ENCODE assay signal across 8 cellular contexts in genomic region chr13:39016789-39017188, GRCh38. TPM values are rescaled to one million over a fixed set of nuclear protein-coding genes. Genes with fewer than 3 reads are reported as not detected.
DNase-seq lines count a peak whose midpoint lies in the region; ATAC-seq and TF ChIP-seq lines count a peak whose summit lies in the region.

No MANE protein-coding gene starts in this region.

- no peaks in the 10 kb centered on the region for H3K9me3 Mint-ChIP-seq in activated CD4-positive, alpha-beta memory T cell treated with anti-CD3 and anti-CD28 coated beads, Interleukin-2, amount 10 ng/mL, durations not matched to agents 7 days and 5 days
- no peaks in the 10 kb centered on the region for H3K9me3 Mint-ChIP-seq in type B pancreatic cell

- peak overlapping the region; percentile 20; the same call in 1 of the 2 replicates for H3K4me2 ChIP-seq in KMS-11

- TF ChIP-seq CTCF in GM10266 (IDR thresholded peaks at IDR 0.05; ENCODE audit: control insufficient read depth, insufficient read depth, low read depth, missing control alignments) (peak; percentile 53), KMS-11 (conservative IDR thresholded peaks at IDR 0.05; ENCODE audit: low read depth, low read length) (peak; percentile 65), type B pancreatic cell (conservative IDR thresholded peaks at IDR 0.05) (peak; percentile 75)

- H3K36me3 Mint-ChIP-seq in activated CD4-positive, alpha-beta memory T cell treated with anti-CD3 and anti-CD28 coated beads, Interleukin-2, amount 10 ng/mL, durations not matched to agents 7 days and 5 days (ENCODE audit: low read depth), result peaks cover 57% of the 10 kb centered on the region
- H3K36me3 Mint-ChIP-seq in type B pancreatic cell, result peaks cover 46% of the 10 kb centered on the region

- POLR2A ChIA-PET in activated CD4-positive, alpha-beta memory T cell treated with anti-CD3 and anti-CD28 coated beads, Interleukin-2, amount 10 ng/mL, durations not matched to agents 7 days and 5 days (lab: Charles Lee), result interaction anchor here (5.5 kb wide), 1 partner anchor 20 kb away, joined by 28 read pairs; the partner anchor contains the start of genes NHLRC3 and PROSER1

- CTCF ChIA-PET in activated CD4-positive, alpha-beta memory T cell treated with anti-CD3 and anti-CD28 coated beads, Interleukin-2, amount 10 ng/mL, durations not matched to agents 7 days and 5 days (lab: Charles Lee), result interaction anchor here (1.2 to 3.9 kb wide), 2 partner anchors 15 to 20 kb away, joined by 5 to 18 read pairs; partner anchors contain the start of genes NHLRC3 and PROSER1

- H3K27ac ChIP-seq in KMS-11, result no peak overlapping the region

- H3K4me1 ChIP-seq in KMS-11 (ENCODE audit: low read depth, poor library complexity, severe bottlenecking), result peaks cover 48% of the 10 kb centered on the region

- ATAC-seq in left ventricle myocardium superior, result peak; percentile 37

- H4K20me1 ChIP-seq in KMS-11 (ENCODE audit: insufficient read depth), result no peaks in the 10 kb centered on the region

- H3K79me2 ChIP-seq in KMS-11 (ENCODE audit: insufficient read depth, low read depth), result no peaks in the 10 kb centered on the region

- H3K27me3 ChIP-seq in H7 (ENCODE audit: control insufficient read depth, insufficient read depth, low read length) (no peaks in the 10 kb centered on the region), KMS-11 (ENCODE audit: insufficient read depth, low read depth) (no peaks in the 10 kb centered on the region)

- peaks cover 17% of the 10 kb centered on the region for H3K4me1 Mint-ChIP-seq in activated CD4-positive, alpha-beta memory T cell treated with anti-CD3 and anti-CD28 coated beads, Interleukin-2, amount 10 ng/mL, durations not matched to agents 7 days and 5 days
- no peaks in the 10 kb centered on the region for H3K4me1 Mint-ChIP-seq in type B pancreatic cell (ENCODE audit: unreplicated experiment)

- no peak overlapping the region for H3K27ac Mint-ChIP-seq in activated CD4-positive, alpha-beta memory T cell treated with anti-CD3 and anti-CD28 coated beads, Interleukin-2, amount 10 ng/mL, durations not matched to agents 7 days and 5 days
- H3K27ac Mint-ChIP-seq in type B pancreatic cell, result no peak overlapping the region

- peak; percentile 44 for DNase-seq in ACHN
- peak; percentile 41 for DNase-seq in GM10266 (ENCODE audit: extremely low spot score)
- peak; percentile 17 for DNase-seq in H7
- peak; percentile 34 for DNase-seq in activated CD4-positive, alpha-beta memory T cell treated with anti-CD3 and anti-CD28 coated beads, Interleukin-2, amount 10 ng/mL, durations not matched to agents 7 days and 5 days
- no peak for DNase-seq in left ventricle myocardium superior
- DNase-seq in type B pancreatic cell (ENCODE audit: extremely low spot score, unreplicated experiment), result no peak
- DNase-seq in NCI-H510A (lab: John Stamatoyannopoulos, UW), result no peak

- in situ Hi-C loops in ACHN (cut with HindIII; ENCODE audit: low pct_ligation_motif_present, low pct_unique_long_range_greater_than_20kb, low sequenced_read_pairs), result no loop called here

- H3K36me3 ChIP-seq in H7 (replicated peaks; ENCODE audit: control insufficient read depth, insufficient read depth, low read length) (peaks cover 45% of the 10 kb centered on the region), KMS-11 (ENCODE audit: insufficient read depth) (no peaks in the 10 kb centered on the region)

- H2AFZ ChIP-seq in KMS-11 (ENCODE audit: low read depth), result no peak overlapping the region

- H3K27me3 Mint-ChIP-seq in activated CD4-positive, alpha-beta memory T cell treated with anti-CD3 and anti-CD28 coated beads, Interleukin-2, amount 10 ng/mL, durations not matched to agents 7 days and 5 days, result no peaks in the 10 kb centered on the region
- H3K27me3 Mint-ChIP-seq in type B pancreatic cell, result no peaks in the 10 kb centered on the region

- no peak overlapping the region for H3K9ac ChIP-seq in KMS-11

- H3K4me3 ChIP-seq in H7 (ENCODE audit: insufficient read depth, low read depth, low read length), result no peak overlapping the region
- no peak overlapping the region for H3K4me3 ChIP-seq in KMS-11 (IDR thresholded peaks at IDR 0.05; ENCODE audit: insufficient read depth, low read depth, low read length)

- H3K4me3 Mint-ChIP-seq in activated CD4-positive, alpha-beta memory T cell treated with anti-CD3 and anti-CD28 coated beads, Interleukin-2, amount 10 ng/mL, durations not matched to agents 7 days and 5 days, result no peak overlapping the region
- no peak overlapping the region for H3K4me3 Mint-ChIP-seq in type B pancreatic cell

- intact Hi-C loops in left ventricle myocardium superior (cut with micrococcal nuclease), result no loop called here

RNA-seq across cellular contexts. Expression of gene PROSER1, which starts 21.1 kb away (rescaled TPM):
- 28.2 and 38.1 TPM in 2 replicates for total RNA-seq in H7 (2014; rRNA removed; shearing (Covaris generic))
- total RNA-seq in activated CD4-positive, alpha-beta memory T cell treated with anti-CD3 and anti-CD28 coated beads, Interleukin-2, amount 10 ng/mL, durations not matched to agents 7 days and 5 days, result 10 to 100 TPM; 53.2 to 60.7 TPM
- total RNA-seq in left ventricle myocardium superior (13.4 TPM), type B pancreatic cell (ENCODE audit: low replicate concordance) (40.9 TPM in 2 replicates)

RNA-seq across cellular contexts. Expression of gene NHLRC3, which starts 21.5 kb away (rescaled TPM):
- total RNA-seq in H7 (2014; rRNA removed; shearing (Covaris generic)), result 10.8 and 15.0 TPM in 2 replicates
- 10 to 100 TPM; 25.5 to 25.9 TPM for total RNA-seq in activated CD4-positive, alpha-beta memory T cell treated with anti-CD3 and anti-CD28 coated beads, Interleukin-2, amount 10 ng/mL, durations not matched to agents 7 days and 5 days
- total RNA-seq in left ventricle myocardium superior (10.6 TPM), type B pancreatic cell (ENCODE audit: low replicate concordance) (17.3 and 24.8 TPM in 2 replicates)

RNA-seq across cellular contexts. Expression of gene STOML3, which starts 26.2 kb away (rescaled TPM):
- not detected in 2 replicates for total RNA-seq in H7 (2014; rRNA removed; shearing (Covaris generic))
- not detected for total RNA-seq in activated CD4-positive, alpha-beta memory T cell treated with anti-CD3 and anti-CD28 coated beads, Interleukin-2, amount 10 ng/mL, durations not matched to agents 7 days and 5 days
- total RNA-seq in left ventricle myocardium superior, result not detected
- total RNA-seq in type B pancreatic cell (ENCODE audit: low replicate concordance), result 0.56 TPM in 1 of 2 replicates, not detected in the other

Comparison
In these comparisons a context has a peak if more than half of its experiments do, and no peak if none do; other contexts are left out.
1. DNase-seq: peak in ACHN (single experiment), GM10266 (single experiment), H7 (single experiment) and activated CD4-positive, alpha-beta memory T cell treated with anti-CD3 and anti-CD28 coated beads, Interleukin-2, amount 10 ng/mL, durations not matched to agents 7 days and 5 days (single experiment); none in left ventricle myocardium superior (single experiment), type B pancreatic cell (single experiment) and NCI-H510A (single experiment).
2. Peak in every context shown above with its lines, with median percentiles within 50 percentile points of each other: CTCF ChIP-seq.